ENCODE assay signal across 11 cellular contexts in genomic region chr18:12068316-12068996, GRCh38. TPM values are rescaled to one million over a fixed set of nuclear protein-coding genes. Genes with fewer than 3 reads are reported as not detected.
DNase-seq lines count a peak whose midpoint lies in the region; ATAC-seq and TF ChIP-seq lines count a peak whose summit lies in the region.
"Not testable (repeated sequence)": the region's sequence is repeated elsewhere in the genome, so short reads cannot be mapped to it uniquely, and the experiment has no call there.
"Had no signal": no experiment of that assay in that cellular context is flagged by ENCODE, and none has a peak within 500 bp of the region (broad histone marks: within the 10 kb centered on the region; RNA-seq: fewer than 3 reads in every experiment).

No MANE protein-coding gene starts in this region.

- H3K36me3 Mint-ChIP-seq in activated CD4-positive, alpha-beta T cell treated with anti-CD3 and anti-CD28 coated beads, Interleukin-2, amount 10 ng/mL, durations not matched to agents 24 days and 14 days (ENCODE audit: low read depth); memory B cell; stimulated activated memory B cell treated with anti-CD40 and anti-IgM and Interleukin-4, amounts not matched to agents 10 μg/mL and 1 μg/mL and 100 μg/mL, for 72 hours: not testable (repeated sequence)

- peak overlapping the region; percentile 89 for H2AFZ ChIP-seq in ACC112 (ENCODE audit: low read length, unreplicated experiment)

- H3K9me3 Mint-ChIP-seq in activated CD4-positive, alpha-beta T cell treated with anti-CD3 and anti-CD28 coated beads, Interleukin-2, amount 10 ng/mL, durations not matched to agents 24 days and 14 days; memory B cell; stimulated activated memory B cell treated with anti-CD40 and anti-IgM and Interleukin-4, amounts not matched to agents 10 μg/mL and 1 μg/mL and 100 μg/mL, for 72 hours: not testable (repeated sequence)

- peaks cover 14% of the 10 kb centered on the region for H3K27me3 Mint-ChIP-seq in activated CD4-positive, alpha-beta T cell treated with anti-CD3 and anti-CD28 coated beads, Interleukin-2, amount 10 ng/mL, durations not matched to agents 24 days and 14 days
- not testable (repeated sequence) for H3K27me3 Mint-ChIP-seq in memory B cell; stimulated activated memory B cell treated with anti-CD40 and anti-IgM and Interleukin-4, amounts not matched to agents 10 μg/mL and 1 μg/mL and 100 μg/mL, for 72 hours

- not testable (repeated sequence) for H3K4me1 Mint-ChIP-seq in activated CD4-positive, alpha-beta T cell treated with anti-CD3 and anti-CD28 coated beads, Interleukin-2, amount 10 ng/mL, durations not matched to agents 24 days and 14 days; memory B cell; stimulated activated memory B cell treated with anti-CD40 and anti-IgM and Interleukin-4, amounts not matched to agents 10 μg/mL and 1 μg/mL and 100 μg/mL, for 72 hours

- intact Hi-C loops in activated CD4-positive, alpha-beta T cell treated with anti-CD3 and anti-CD28 coated beads, Interleukin-2, amount 10 ng/mL, durations not matched to agents 24 days and 14 days (cut with micrococcal nuclease); right cardiac atrium (cut with DNase I): not testable (repeated sequence)

- H3K4me3 ChIP-seq in ACC112 (ENCODE audit: low read depth, low read length), result peak overlapping the region; percentile 62
- not testable (repeated sequence) for H3K4me3 ChIP-seq in LNCaP clone FGC (ENCODE audit: low read depth, low read length); right cardiac atrium (ENCODE audit: low read length)
- H3K4me3 ChIP-seq in cardiac fibroblast (replicated peaks in 1 of 2; ENCODE audit: low read depth in 2 of 2, low read length in 2 of 2), result peak overlapping the region in 1 of 2 donors; percentile 26

- ATAC-seq in foreskin keratinocyte (peak; percentile 39), right cardiac atrium (peak; percentile 50 to 56), memory B cell (ENCODE audit: low read depth) (peak; percentile 59)
- peak; percentile 69 for ATAC-seq in stimulated activated memory B cell treated with anti-CD40 and anti-IgM and Interleukin-4, amounts not matched to agents 10 μg/mL and 1 μg/mL and 100 μg/mL, for 72 hours

- DNase-seq in LNCaP clone FGC (ENCODE audit: low read depth); cardiac fibroblast (ENCODE audit: low read depth in 2 of 2); foreskin keratinocyte; memory B cell (ENCODE audit: low spot score in 2 of 2): not testable (repeated sequence)
- DNase-seq in activated CD4-positive, alpha-beta T cell treated with anti-CD3 and anti-CD28 coated beads, Interleukin-2, amount 10 ng/mL, durations not matched to agents 24 days and 14 days, result peak; percentile 38
- peak in 2 of 3 donors; percentile 67 to 70 for DNase-seq in right cardiac atrium

- not testable (repeated sequence) for H3K9me3 ChIP-seq in right cardiac atrium (ENCODE audit: control insufficient read depth, low read length)

- H3K27me3 ChIP-seq in ACC112 (ENCODE audit: insufficient read depth, low read length); foreskin keratinocyte; right cardiac atrium (ENCODE audit: control insufficient read depth, insufficient read depth): not testable (repeated sequence)

- 54% methylated on average over 44 of the region's 44 CpGs for WGBS in right cardiac atrium

- peak; percentile 13; the same call in 1 of the 2 replicates for TF ChIP-seq CTCF in LNCaP clone FGC (IDR thresholded peaks at IDR 0.05; ENCODE audit: control insufficient read depth, extremely low read depth, insufficient read depth)
- TF ChIP-seq CTCF in cardiac fibroblast (IDR thresholded peaks at IDR 0.05; ENCODE audit: low read depth, low read length), result peak; percentile 18
- not testable (repeated sequence) for TF ChIP-seq CTCF in foreskin keratinocyte (conservative IDR thresholded peaks at IDR 0.05)

- H3K4me3 Mint-ChIP-seq in activated CD4-positive, alpha-beta T cell treated with anti-CD3 and anti-CD28 coated beads, Interleukin-2, amount 10 ng/mL, durations not matched to agents 24 days and 14 days; memory B cell; stimulated activated memory B cell treated with anti-CD40 and anti-IgM and Interleukin-4, amounts not matched to agents 10 μg/mL and 1 μg/mL and 100 μg/mL, for 72 hours: not testable (repeated sequence)

- H3K36me3 ChIP-seq in ACC112 (ENCODE audit: insufficient read depth, low read length), result not testable (repeated sequence)

- peak overlapping the region; percentile 39; the same call in 1 of the 2 replicates for H3K27ac ChIP-seq in ACC112 (ENCODE audit: low read depth, low read length)
- not testable (repeated sequence) for H3K27ac ChIP-seq in foreskin keratinocyte; right cardiac atrium (ENCODE audit: low read length)

- not testable (repeated sequence) for H3K4me1 ChIP-seq in ACC112 (ENCODE audit: control insufficient read depth, insufficient read depth, low read length, unreplicated experiment); foreskin keratinocyte; right cardiac atrium (ENCODE audit: control insufficient read depth, insufficient read depth, low read length)

- H3K27ac Mint-ChIP-seq in activated CD4-positive, alpha-beta T cell treated with anti-CD3 and anti-CD28 coated beads, Interleukin-2, amount 10 ng/mL, durations not matched to agents 24 days and 14 days; memory B cell; stimulated activated memory B cell treated with anti-CD40 and anti-IgM and Interleukin-4, amounts not matched to agents 10 μg/mL and 1 μg/mL and 100 μg/mL, for 72 hours: not testable (repeated sequence)

- not testable (repeated sequence) for H3K79me2 ChIP-seq in ACC112 (ENCODE audit: control insufficient read depth, insufficient read depth, low read length, unreplicated experiment)

RNA-seq across cellular contexts. Expression of gene ANKRD62, which starts 25.2 kb away (rescaled TPM):
- total RNA-seq in activated CD4-positive, alpha-beta T cell treated with anti-CD3 and anti-CD28 coated beads, Interleukin-2, amount 10 ng/mL, durations not matched to agents 24 days and 14 days, result not detected in 2 replicates
- total RNA-seq in foreskin keratinocyte (not detected in 2 replicates), right cardiac atrium (not detected)
- polyA plus RNA-seq in foreskin keratinocyte (not detected in 2 replicates), right cardiac atrium (not detected)
- total RNA-seq: CD8-positive, alpha-beta T cell; GM23338; PC-9 had no signal
- polyA plus RNA-seq: GM23338 had no signal
